Comparison of ENCODE assay signal across 8 cellular contexts in the genomic region with DNA sequence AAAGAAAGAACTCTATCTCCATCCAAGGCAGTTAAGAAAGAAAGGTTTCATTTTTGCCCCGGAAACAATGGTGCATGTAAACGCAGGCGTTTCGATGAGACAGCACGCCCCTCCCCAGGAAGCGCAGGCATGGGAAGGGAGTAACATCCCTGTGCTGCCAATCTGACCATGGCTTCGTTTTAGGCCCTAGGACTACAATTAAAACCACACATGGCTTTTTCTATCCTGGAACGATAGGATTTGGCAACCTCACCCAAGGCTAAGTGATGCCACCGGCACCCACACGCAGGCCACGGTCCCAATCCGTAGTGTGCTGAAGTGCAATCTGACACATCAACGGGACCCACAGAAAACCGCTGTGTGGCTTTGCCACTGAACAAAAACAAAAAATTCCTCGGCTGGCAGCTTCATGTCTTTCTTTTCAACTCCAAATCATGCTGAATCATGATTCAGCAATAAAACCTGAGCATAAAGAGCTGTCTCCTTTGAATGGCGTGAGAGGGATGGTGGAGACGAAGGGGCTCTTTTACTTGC. TPM values are rescaled to one million over a fixed set of nuclear protein-coding genes. Genes with fewer than 3 reads are reported as not detected.
A peak's percentile ranks its signal among the peaks of the same experiment; 100 is the strongest.
DNase-seq lines count a peak whose midpoint lies in the region; ATAC-seq and TF ChIP-seq lines count a peak whose summit lies in the region.

No MANE protein-coding gene starts in this region.

- WGBS in suprapubic skin = 45% methylated on average over 17 of the region's 17 CpGs

- no peak for ATAC-seq in PC-3

- no peaks in the 10 kb centered on the region for H3K9me2 ChIP-seq in PC-3 (replicated peaks; ENCODE audit: low read length)

- no TSS peak for BruUV-seq in PC-3 (replicated peaks; lab: Mats Ljungman, UMichigan)

- peak; percentile 43 for DNase-seq in DMS53 (lab: John Stamatoyannopoulos, UW)
- no peak for DNase-seq in DMS53 treated with DMSO at 0.1 percent for 48 hours (lab: John Stamatoyannopoulos, UW; ENCODE audit: unreplicated experiment)
- DNase-seq in activated effector memory CD4-positive, alpha-beta T cell treated with Interleukin-2 at 50 U/mL for 16 hours = peak; percentile 19
- no peak for DNase-seq in suprapubic skin (ENCODE audit: low spot score in 2 of 2)
- no peak for DNase-seq in PC-3
- DNase-seq in effector CD4-positive, alpha-beta T cell = no peak
- DNase-seq in GF-D8 (lab: John Stamatoyannopoulos, UW) = no peak

- CTCF ChIA-PET in PC-3 (lab: Charles Lee) = no interaction called here

- intact Hi-C loops in PC-3 (cut with micrococcal nuclease) = no loop called here

- no peak for TF ChIP-seq EP300 in suprapubic skin (IDR thresholded peaks at IDR 0.05)

- TF ChIP-seq CTCF in suprapubic skin (IDR thresholded peaks at IDR 0.05) (no peak), PC-3 (conservative IDR thresholded peaks at IDR 0.05; ENCODE audit: low read depth, low read length) (no peak)

- H3K9me3 ChIP-seq in suprapubic skin = no peaks in the 10 kb centered on the region
- no peaks in the 10 kb centered on the region for H3K9me3 ChIP-seq in PC-3 (ENCODE audit: low read length)

- H3K79me2 ChIP-seq in PC-3 (ENCODE audit: low read length) = peaks cover 100% of the 10 kb centered on the region

- peaks cover 58% of the 10 kb centered on the region for H3K4me1 ChIP-seq in suprapubic skin
- no peaks in the 10 kb centered on the region for H3K4me1 ChIP-seq in PC-3 (ENCODE audit: insufficient read depth, low read length)

- H3K27me3 ChIP-seq in layer of hippocampus (ENCODE audit: control insufficient read depth, insufficient read depth, low read length) (no peaks in the 10 kb centered on the region), suprapubic skin (no peaks in the 10 kb centered on the region), PC-3 (ENCODE audit: low read length) (no peaks in the 10 kb centered on the region)

- no peak overlapping the region for H3K4me2 ChIP-seq in PC-3 (ENCODE audit: low read length)

- H3F3A ChIP-seq in PC-3 (ENCODE audit: low read length, unreplicated experiment) = no peaks in the 10 kb centered on the region

- H3K9ac ChIP-seq in PC-3 (ENCODE audit: low read length) = no peak overlapping the region

- H3K36me3 ChIP-seq in suprapubic skin (peaks cover 15% of the 10 kb centered on the region), PC-3 (ENCODE audit: low read depth, low read length) (peaks cover 17% of the 10 kb centered on the region)

- POLR2A ChIA-PET in PC-3 (lab: Charles Lee; ENCODE audit: unreplicated experiment) = interaction anchor here (0.6 kb wide), 1 partner anchor 49 kb away, joined by 4 read pairs; a partner anchor contains a TSS

- H4K20me1 ChIP-seq in PC-3 (ENCODE audit: low read length) = peaks cover 65% of the 10 kb centered on the region

- TF ChIP-seq POLR2A in suprapubic skin (IDR thresholded peaks at IDR 0.05) = no peak

- H3K4me3 ChIP-seq in suprapubic skin (no peak overlapping the region), PC-3 (ENCODE audit: low read length) (no peak overlapping the region)

- peak overlapping the region; percentile 77 for H3K27ac ChIP-seq in layer of hippocampus (ENCODE audit: low read depth, low read length)
- peak overlapping the region; percentile 26 for H3K27ac ChIP-seq in suprapubic skin
- H3K27ac ChIP-seq in PC-3 (ENCODE audit: low read length) = no peak overlapping the region

- H2AFZ ChIP-seq in PC-3 (ENCODE audit: low read length) = no peak overlapping the region

RNA-seq across cellular contexts. Expression of a gene that starts 24.2 kb away (rescaled TPM):
- total RNA-seq in suprapubic skin = 10 to 100 TPM; 55.6 to 85.0 (median 78.0) TPM
- total RNA-seq in PC-3 (2014; rRNA removed) = 114 and 153 TPM in 2 replicates

RNA-seq across cellular contexts. Expression of a gene that starts 39.7 kb away (rescaled TPM):
- total RNA-seq in suprapubic skin (10 to 100 TPM in 2 of 4 donors, 1 to 10 TPM in 2; 7.2 to 36.5 (median 10.0) TPM), PC-3 (2014; rRNA removed) (255 and 280 TPM in 2 replicates)

RNA-seq across cellular contexts. Expression of a gene that starts 49.1 kb away (rescaled TPM):
- total RNA-seq in suprapubic skin (10 to 100 TPM in 2 of 4 donors, 1 to 10 TPM in 2; 7.4 to 15.4 (median 12.0) TPM), PC-3 (2014; rRNA removed) (7.8 and 8.3 TPM in 2 replicates)

RNA-seq across cellular contexts. Expression of a gene that starts 50.2 kb away (rescaled TPM):
- total RNA-seq in suprapubic skin (100 to 1,000 TPM in 3 of 4 donors, 10 to 100 TPM in 1; 80.9 to 245 (median 174) TPM), PC-3 (2014; rRNA removed) (556 and 669 TPM in 2 replicates)

Comparison
In these comparisons a context has a peak if more than half of its experiments do, and no peak if none do; other contexts are left out.
1. DNase-seq: peak in DMS53 (single experiment) and activated effector memory CD4-positive, alpha-beta T cell treated with Interleukin-2 at 50 U/mL for 16 hours (single experiment); none in DMS53 treated with DMSO at 0.1 percent for 48 hours (single experiment), suprapubic skin (0 of 2), PC-3 (single experiment), effector CD4-positive, alpha-beta T cell (single experiment) and GF-D8 (single experiment).